Comparison of ENCODE assay signal across 8 cellular contexts in the genomic region with DNA sequence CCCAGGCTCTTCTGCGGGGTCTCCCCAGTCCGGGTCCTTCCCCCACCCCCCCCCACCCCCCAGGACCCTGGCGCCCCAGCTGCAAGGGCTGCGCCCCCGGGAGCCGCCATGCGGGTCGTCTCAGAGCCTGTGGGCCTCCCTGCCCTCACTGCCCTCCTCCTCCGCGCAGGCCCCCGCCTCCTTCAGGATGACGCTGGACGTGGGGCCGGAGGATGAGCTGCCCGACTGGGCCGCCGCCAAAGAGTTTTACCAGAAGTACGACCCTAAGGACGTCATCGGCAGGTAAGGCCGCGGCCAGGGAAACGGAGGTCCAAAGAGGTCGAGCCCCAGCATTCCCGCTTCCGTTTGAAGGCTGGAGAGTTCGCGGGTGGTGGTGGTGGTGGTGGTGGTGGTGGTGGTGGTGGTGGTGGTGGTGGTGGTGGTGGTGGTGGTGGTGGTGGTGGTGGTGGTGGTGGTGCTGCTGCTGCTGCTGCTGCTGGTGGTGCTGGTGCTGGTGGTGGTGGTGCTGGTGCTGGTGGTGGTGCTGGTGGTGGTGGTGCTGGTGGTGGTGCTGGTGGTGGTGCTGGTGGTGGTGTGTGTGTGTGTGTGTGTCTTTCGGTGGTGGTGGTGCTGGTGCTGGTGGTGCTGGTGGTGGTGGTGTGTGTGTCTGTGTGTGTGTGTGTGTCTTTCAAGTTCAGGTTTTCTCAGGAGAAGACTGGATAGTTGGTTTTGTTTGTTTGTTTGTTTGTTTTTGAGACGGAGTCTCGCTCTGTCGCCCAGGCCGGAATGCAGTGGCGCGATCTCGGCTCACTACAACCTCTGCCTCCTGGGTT. TPM values are rescaled to one million over a fixed set of nuclear protein-coding genes. Genes with fewer than 3 reads are reported as not detected.
DNase-seq lines count a peak whose midpoint lies in the region; ATAC-seq, FAIRE-seq and TF ChIP-seq lines count a peak whose summit lies in the region.

No MANE protein-coding gene starts in this region.

- no peaks in the 10 kb centered on the region for H3K27me3 ChIP-seq in H9 (ENCODE audit: insufficient read depth, low read length)
- H3K27me3 ChIP-seq in HepG2 (ENCODE audit: control insufficient read depth in 1 of 2, insufficient read depth in 2 of 2, low read length in 2 of 2), result no peaks in the 10 kb centered on the region
- H3K27me3 ChIP-seq in suprapubic skin, result no peaks in the 10 kb centered on the region

- H3K27me3 Mint-ChIP-seq in H9 (ENCODE audit: low read depth), result no peaks in the 10 kb centered on the region

- H4K20me1 ChIP-seq in H9 (ENCODE audit: control insufficient read depth, insufficient read depth, insufficient read length) (no peaks in the 10 kb centered on the region), HepG2 (ENCODE audit: insufficient read depth, low read length) (no peaks in the 10 kb centered on the region)

- no peak overlapping the region for H3K56ac ChIP-seq in H9 (ENCODE audit: insufficient read length, low read depth, low read length)

- no peak overlapping the region for H4K5ac ChIP-seq in H9 (ENCODE audit: insufficient read length, low read depth, low read length)

- H3K79me2 ChIP-seq in H9 (ENCODE audit: insufficient read depth, low read length), result peaks cover 4% of the 10 kb centered on the region; the same call in 1 of the 2 replicates
- peaks cover 16% of the 10 kb centered on the region for H3K79me2 ChIP-seq in HepG2 (ENCODE audit: insufficient read depth, low read length)

- H4K8ac ChIP-seq in H9 (replicated peaks; ENCODE audit: insufficient read length, low read depth, low read length), result no peak overlapping the region

- H3K4me1 ChIP-seq in H9 (ENCODE audit: insufficient read depth, low read length) (no peaks in the 10 kb centered on the region), HepG2 (ENCODE audit: insufficient read depth, low read length) (peaks cover 49% of the 10 kb centered on the region), suprapubic skin (peaks cover 19% of the 10 kb centered on the region)

- no peak overlapping the region for H2AK5ac ChIP-seq in H9 (ENCODE audit: insufficient read length, low read length)

- no TSS peak for BruUV-seq in HepG2 (replicated peaks; lab: Mats Ljungman, UMichigan)

- H3K18ac ChIP-seq in H9 (ENCODE audit: insufficient read length, low read depth, low read length), result no peak overlapping the region

- no peak for TF ChIP-seq CTCF in H9 (conservative IDR thresholded peaks at IDR 0.05)
- TF ChIP-seq CTCF in RWPE1 (conservative IDR thresholded peaks at IDR 0.05; ENCODE audit: low read depth), result no peak
- no peak for TF ChIP-seq CTCF in choroid plexus epithelial cell (conservative IDR thresholded peaks at IDR 0.05; ENCODE audit: low read depth, low read length)
- TF ChIP-seq CTCF in HepG2 (CRISPR knock-in tag; IDR thresholded peaks at IDR 0.05), result no peak
- TF ChIP-seq CTCF in suprapubic skin (IDR thresholded peaks at IDR 0.05), result no peak

- H3K23ac ChIP-seq in H9 (ENCODE audit: insufficient read length, low read depth, low read length), result no peak overlapping the region

- H3K79me1 ChIP-seq in H9 (ENCODE audit: insufficient read depth, low read depth, low read length, poor library complexity, severe bottlenecking), result peaks cover 2% of the 10 kb centered on the region

- H3K27ac Mint-ChIP-seq in H9, result peak overlapping the region; percentile 94 to 98 (median 96); a peak in 6 of 7 replicates

- H3K23me2 ChIP-seq in H9 (ENCODE audit: insufficient read length, low read depth, low read length, poor library complexity, severe bottlenecking), result peaks cover 5% of the 10 kb centered on the region

- H3K9me3 ChIP-seq in H9 (ENCODE audit: control insufficient read depth, low read depth, low read length) (no peaks in the 10 kb centered on the region), HepG2 (ENCODE audit: low read length) (no peaks in the 10 kb centered on the region), suprapubic skin (no peaks in the 10 kb centered on the region)

- peak overlapping the region; percentile 33 for H3K4me2 ChIP-seq in H9 (ENCODE audit: insufficient read depth, insufficient read length, low read length)
- peak overlapping the region; percentile 64 for H3K4me2 ChIP-seq in HepG2 (ENCODE audit: low read depth, low read length)

- intact Hi-C loops in HepG2 (cut with micrococcal nuclease; ENCODE audit: unreplicated experiment), result loop anchor here (1.0 to 10.0 kb wide), 5 partner anchors 13 to 682 kb away; a partner anchor contains a TSS

- no peak overlapping the region for H4K91ac ChIP-seq in H9 (ENCODE audit: insufficient read length, low read depth, low read length)

- H3K4me1 Mint-ChIP-seq in H9, result peaks cover 7 to 16% of the 10 kb centered on the region in 2 experiments

- no peak overlapping the region for H2BK12ac ChIP-seq in H9 (ENCODE audit: insufficient read length, low read depth, low read length)

- POLR2A ChIA-PET in RWPE1 (lab: Yijun Ruan, JAX; ENCODE audit: low non-redundant PET) (interaction anchor here (0.7 kb wide), 1 partner anchor 10 kb away, joined by 5 read pairs; no protein-coding TSS in a partner anchor), HepG2 (lab: Yijun Ruan, JAX) (interaction anchor here (0.6 to 2.6 kb wide), 46 partner anchors 9 to 432 kb away, joined by 3 to 35 read pairs (median 5); a partner anchor contains a TSS)

- no peak overlapping the region for H3K4ac ChIP-seq in H9 (ENCODE audit: low read depth, low read length)

- H2BK5ac ChIP-seq in H9 (ENCODE audit: insufficient read length, low read length), result no peak overlapping the region

- ATAC-seq in HepG2, result peak; percentile 61

- in situ Hi-C loops in G401 (cut with HindIII; ENCODE audit: low sequenced_read_pairs) (no loop called here), HepG2 (cut with HindIII; ENCODE audit: extremely low pct_ligation_motif_present, low pct_unique_long_range_greater_than_20kb) (no loop called here)

- no peak for FAIRE-seq in HepG2 (lab: Jason Lieb, UNC)
- no peak for FAIRE-seq in GM19239 (lab: Jason Lieb, UNC)

- H2AFZ ChIP-seq in H9 (ENCODE audit: low read length) (no peak overlapping the region), HepG2 (ENCODE audit: low read length) (no peak overlapping the region)

- WGBS in H9 (ENCODE audit: extremely low coverage, insufficient read length, low lambda C conversion rate), result no CpG with 5 or more reads among the region's 36 CpGs
- WGBS in HepG2 (ENCODE audit: low lambda C conversion rate), result 21% methylated on average over 28 of the region's 36 CpGs
- 57% methylated on average over 11 of the region's 36 CpGs for WGBS in suprapubic skin

- CTCF ChIA-PET in RWPE1 (lab: Yijun Ruan, JAX), result interaction anchor here (0.7 kb wide), 1 partner anchor 66 kb away, joined by 3 read pairs; no protein-coding TSS in a partner anchor
- CTCF ChIA-PET in HepG2 (lab: Yijun Ruan, JAX; ENCODE audit: low intra/inter-chr PET ratio, low total read pairs), result no interaction called here

- no peak for TF ChIP-seq EP300 in HepG2 (IDR thresholded peaks at IDR 0.05; ENCODE audit: low read depth in 2 of 2, low read length in 2 of 2)
- TF ChIP-seq EP300 in HepG2 (CRISPR knock-in tag; IDR thresholded peaks at IDR 0.05; ENCODE audit: borderline replicate concordance), result no peak
- TF ChIP-seq EP300 in suprapubic skin (IDR thresholded peaks at IDR 0.05), result no peak

- H3K36me3 ChIP-seq in HepG2 (replicated peaks in 1 of 2; ENCODE audit: control insufficient read depth in 1 of 2, insufficient read depth in 2 of 2, low read length in 2 of 2), result peaks cover 13 to 26% of the 10 kb centered on the region in 2 experiments
- H3K36me3 ChIP-seq in suprapubic skin, result peaks cover 43% of the 10 kb centered on the region

- H3K36me3 Mint-ChIP-seq in H9 (ENCODE audit: insufficient read depth in 1 of 3, low read depth in 3 of 3), result peaks cover 6 to 46% (median 28%) of the 10 kb centered on the region in 3 experiments; a peak in 6 of 7 replicates

- H3K27ac ChIP-seq in H9 (ENCODE audit: insufficient read length, low read depth, low read length) (no peak overlapping the region), RWPE1 (peak overlapping the region; percentile 94), HepG2 (ENCODE audit: extremely low read length, insufficient read depth, low read length) (peak overlapping the region; percentile 64), suprapubic skin (peak overlapping the region; percentile 84)

- H3K9me3 Mint-ChIP-seq in H9, result peaks cover 0 to 1% of the 10 kb centered on the region in 2 experiments; a peak in 1 of 5 replicates

- peak overlapping the region; percentile 72 for H3K9ac ChIP-seq in H9 (ENCODE audit: extremely low read depth, insufficient read length, low read length)
- H3K9ac ChIP-seq in HepG2 (ENCODE audit: insufficient read depth, low read depth, low read length), result peak overlapping the region; percentile 70

- no peak overlapping the region for H3T11ph ChIP-seq in H9 (ENCODE audit: low read length)

- H3K4me3 ChIP-seq in choroid plexus epithelial cell (ENCODE audit: low read depth, low read length), result peak overlapping the region; percentile 95
- peak overlapping the region; percentile 73 to 89 (median 82) for H3K4me3 ChIP-seq in HepG2 (replicated peaks in 1 of 3; ENCODE audit: insufficient read depth in 1 of 3, low read depth in 2 of 3, low read length in 3 of 3)
- H3K4me3 ChIP-seq in suprapubic skin, result peak overlapping the region; percentile 98

- H2BK20ac ChIP-seq in H9 (ENCODE audit: low read depth, low read length, poor library complexity, severe bottlenecking), result no peak overlapping the region

- H3K4me3 Mint-ChIP-seq in H9, result peak overlapping the region; percentile 97

- H2BK15ac ChIP-seq in H9 (ENCODE audit: low read depth, low read length), result no peak overlapping the region

- H2BK120ac ChIP-seq in H9 (ENCODE audit: low read depth, low read length, poor library complexity, severe bottlenecking), result no peak overlapping the region

- TF ChIP-seq RAD21 in HepG2 (CRISPR knock-in tag; IDR thresholded peaks at IDR 0.05), result no peak

- TF ChIP-seq POLR2A in HepG2 (IDR thresholded peaks at IDR 0.05; ENCODE audit: insufficient read depth in 1 of 2, low read depth in 2 of 2, low read length in 2 of 2) (no peak), suprapubic skin (IDR thresholded peaks at IDR 0.05) (no peak)

- no peak overlapping the region for H3K14ac ChIP-seq in H9 (ENCODE audit: insufficient read depth, low read length)

- DNase-seq in G401 (ENCODE audit: low spot score) (peak; percentile 25), H9 (peak; percentile 57), RWPE1 (ENCODE audit: low spot score) (no peak), choroid plexus epithelial cell (ENCODE audit: low read depth) (peak; percentile 57), HepG2 (ENCODE audit: low spot score) (no peak), suprapubic skin (ENCODE audit: low spot score in 2 of 2) (peak in 1 of 2 donors; percentile 79), COR-L47 (lab: John Stamatoyannopoulos, UW) (no peak), GM19239 (ENCODE audit: insufficient read length, low spot score) (no peak)

RNA-seq across cellular contexts. Expression of a gene that starts 0.6 kb away (rescaled TPM):
- 35.9 TPM in 2 replicates for total RNA-seq in G401 (2014; rRNA removed; shearing (Covaris generic))
- total RNA-seq in H9 (2021) (46.6 and 47.9 TPM in 2 replicates), HepG2 (2016; rRNA removed; fragmentation: Illumina TruSeq; extraction: Trizol) (33.9 and 37.4 TPM in 2 replicates), suprapubic skin (10 to 100 TPM; 24.8 to 54.9 (median 36.1) TPM)
- total RNA-seq in HepG2 (2016; cell fraction: cytosol; rRNA removed; fragmentation: Illumina TruSeq; extraction: Trizol; ENCODE audit: low read depth), result 13.4 TPM in 2 replicates
- 32.9 and 41.4 TPM in 2 replicates for total RNA-seq in HepG2 (2016; cell fraction: insoluble cytoplasmic fraction; rRNA removed; fragmentation: Illumina TruSeq; extraction: Trizol)
- total RNA-seq in HepG2 (2016; cell fraction: membrane; rRNA removed; fragmentation: Illumina TruSeq; extraction: Trizol), result 23.7 and 24.3 TPM in 2 replicates
- 39.5 and 43.1 TPM in 2 replicates for total RNA-seq in HepG2 (2016; cell fraction: nucleus; rRNA removed; fragmentation: Illumina TruSeq; extraction: Trizol)
- polyA plus RNA-seq in HepG2 (2011; rRNA removed), result 39.8 and 42.1 TPM in 2 replicates
- polyA plus RNA-seq in HepG2 (2011; cell fraction: cytosol; rRNA removed), result 22.7 and 30.8 TPM in 2 replicates
- polyA plus RNA-seq in HepG2 (2011; cell fraction: nucleus; rRNA removed), result 140 and 166 TPM in 2 replicates
- polyA plus RNA-seq in HepG2 (2012), result 21.4 and 22.8 TPM in 2 replicates
- 15.4 and 16.5 TPM in 2 replicates for polyA plus RNA-seq in HepG2 (2016; cell fraction: cytosol; fragmentation: Illumina TruSeq; extraction: Trizol; ENCODE audit: low read depth)
- polyA plus RNA-seq in HepG2 (2016; cell fraction: insoluble cytoplasmic fraction; fragmentation: Illumina TruSeq; extraction: Trizol; ENCODE audit: low read depth), result 38.9 and 41.5 TPM in 2 replicates
- 21.3 and 23.8 TPM in 2 replicates for polyA plus RNA-seq in HepG2 (2016; cell fraction: membrane; fragmentation: Illumina TruSeq; extraction: Trizol; ENCODE audit: low read depth)
- 142 and 147 TPM in 2 replicates for polyA plus RNA-seq in HepG2 (2016; cell fraction: nucleus; fragmentation: Illumina TruSeq; extraction: Trizol; ENCODE audit: insufficient read depth, low read depth)
- polyA minus RNA-seq in HepG2 (2011; rRNA and poly(A)+ RNA removed; ENCODE audit: low replicate concordance), result 53.8 and 68.9 TPM in 2 replicates
- polyA minus RNA-seq in HepG2 (2011; cell fraction: cytosol; rRNA and poly(A)+ RNA removed), result 9.0 and 12.9 TPM in 2 replicates
- polyA minus RNA-seq in HepG2 (2011; cell fraction: nucleus; rRNA and poly(A)+ RNA removed), result 38.1 and 40.3 TPM in 2 replicates

RNA-seq across cellular contexts. Expression of a gene that starts 13.0 kb away (rescaled TPM):
- 2.4 and 6.5 TPM in 2 replicates for total RNA-seq in G401 (2014; rRNA removed; shearing (Covaris generic))
- total RNA-seq in H9 (2021), result 5.4 and 7.4 TPM in 2 replicates
- 1.2 and 6.4 TPM in 2 replicates for total RNA-seq in HepG2 (2016; rRNA removed; fragmentation: Illumina TruSeq; extraction: Trizol)
- 0.51 and 0.71 TPM in 2 replicates for total RNA-seq in HepG2 (2016; cell fraction: cytosol; rRNA removed; fragmentation: Illumina TruSeq; extraction: Trizol; ENCODE audit: low read depth)
- 1.4 and 4.0 TPM in 2 replicates for total RNA-seq in HepG2 (2016; cell fraction: insoluble cytoplasmic fraction; rRNA removed; fragmentation: Illumina TruSeq; extraction: Trizol)
- 0.83 and 1.7 TPM in 2 replicates for total RNA-seq in HepG2 (2016; cell fraction: membrane; rRNA removed; fragmentation: Illumina TruSeq; extraction: Trizol)
- total RNA-seq in HepG2 (2016; cell fraction: nucleus; rRNA removed; fragmentation: Illumina TruSeq; extraction: Trizol), result 11.6 and 12.1 TPM in 2 replicates
- 4.0 and 6.4 TPM in 2 replicates for polyA plus RNA-seq in HepG2 (2011; rRNA removed)
- 1.3 and 2.2 TPM in 2 replicates for polyA plus RNA-seq in HepG2 (2011; cell fraction: cytosol; rRNA removed)
- 37.2 and 53.6 TPM in 2 replicates for polyA plus RNA-seq in HepG2 (2011; cell fraction: nucleus; rRNA removed)
- polyA plus RNA-seq in HepG2 (2012), result 0.84 and 2.1 TPM in 2 replicates
- 0.78 and 0.96 TPM in 2 replicates for polyA plus RNA-seq in HepG2 (2016; cell fraction: cytosol; fragmentation: Illumina TruSeq; extraction: Trizol; ENCODE audit: low read depth)
- 0.91 and 1.5 TPM in 2 replicates for polyA plus RNA-seq in HepG2 (2016; cell fraction: insoluble cytoplasmic fraction; fragmentation: Illumina TruSeq; extraction: Trizol; ENCODE audit: low read depth)
- polyA plus RNA-seq in HepG2 (2016; cell fraction: membrane; fragmentation: Illumina TruSeq; extraction: Trizol; ENCODE audit: low read depth), result 0.41 and 1.4 TPM in 2 replicates
- polyA plus RNA-seq in HepG2 (2016; cell fraction: nucleus; fragmentation: Illumina TruSeq; extraction: Trizol; ENCODE audit: insufficient read depth, low read depth), result 22.1 and 31.9 TPM in 2 replicates
- polyA minus RNA-seq in HepG2 (2011; rRNA and poly(A)+ RNA removed; ENCODE audit: low replicate concordance), result 1.5 and 16.0 TPM in 2 replicates
- 0.69 and 1.8 TPM in 2 replicates for polyA minus RNA-seq in HepG2 (2011; cell fraction: cytosol; rRNA and poly(A)+ RNA removed)
- 3.7 and 5.2 TPM in 2 replicates for polyA minus RNA-seq in HepG2 (2011; cell fraction: nucleus; rRNA and poly(A)+ RNA removed)
- 1 to 10 TPM; 3.8 to 6.7 (median 5.0) TPM for total RNA-seq in suprapubic skin

RNA-seq across cellular contexts. Expression of a gene that starts 13.3 kb away (rescaled TPM):
- total RNA-seq in G401 (2014; rRNA removed; shearing (Covaris generic)), result 136 and 189 TPM in 2 replicates
- total RNA-seq in H9 (2021) (103 and 106 TPM in 2 replicates), HepG2 (2016; rRNA removed; fragmentation: Illumina TruSeq; extraction: Trizol) (85.6 and 102 TPM in 2 replicates), suprapubic skin (10 to 100 TPM; 65.6 to 89.7 (median 76.5) TPM)
- total RNA-seq in HepG2 (2016; cell fraction: cytosol; rRNA removed; fragmentation: Illumina TruSeq; extraction: Trizol; ENCODE audit: low read depth), result 11.9 and 12.0 TPM in 2 replicates
- 79.6 and 89.9 TPM in 2 replicates for total RNA-seq in HepG2 (2016; cell fraction: insoluble cytoplasmic fraction; rRNA removed; fragmentation: Illumina TruSeq; extraction: Trizol)
- 40.5 and 47.1 TPM in 2 replicates for total RNA-seq in HepG2 (2016; cell fraction: membrane; rRNA removed; fragmentation: Illumina TruSeq; extraction: Trizol)
- 55.6 and 65.6 TPM in 2 replicates for total RNA-seq in HepG2 (2016; cell fraction: nucleus; rRNA removed; fragmentation: Illumina TruSeq; extraction: Trizol)
- 84.0 and 91.0 TPM in 2 replicates for polyA plus RNA-seq in HepG2 (2011; rRNA removed)
- polyA plus RNA-seq in HepG2 (2011; cell fraction: cytosol; rRNA removed), result 47.5 and 49.3 TPM in 2 replicates
- 128 and 147 TPM in 2 replicates for polyA plus RNA-seq in HepG2 (2011; cell fraction: nucleus; rRNA removed)
- 44.7 and 52.0 TPM in 2 replicates for polyA plus RNA-seq in HepG2 (2012)
- 8.6 and 10.7 TPM in 2 replicates for polyA plus RNA-seq in HepG2 (2016; cell fraction: cytosol; fragmentation: Illumina TruSeq; extraction: Trizol; ENCODE audit: low read depth)
- 87.6 and 98.5 TPM in 2 replicates for polyA plus RNA-seq in HepG2 (2016; cell fraction: insoluble cytoplasmic fraction; fragmentation: Illumina TruSeq; extraction: Trizol; ENCODE audit: low read depth)
- 29.9 and 30.8 TPM in 2 replicates for polyA plus RNA-seq in HepG2 (2016; cell fraction: membrane; fragmentation: Illumina TruSeq; extraction: Trizol; ENCODE audit: low read depth)
- polyA plus RNA-seq in HepG2 (2016; cell fraction: nucleus; fragmentation: Illumina TruSeq; extraction: Trizol; ENCODE audit: insufficient read depth, low read depth), result 131 and 139 TPM in 2 replicates
- 110 and 128 TPM in 2 replicates for polyA minus RNA-seq in HepG2 (2011; rRNA and poly(A)+ RNA removed; ENCODE audit: low replicate concordance)
- polyA minus RNA-seq in HepG2 (2011; cell fraction: cytosol; rRNA and poly(A)+ RNA removed), result 42.3 and 58.2 TPM in 2 replicates
- polyA minus RNA-seq in HepG2 (2011; cell fraction: nucleus; rRNA and poly(A)+ RNA removed), result 34.0 and 43.5 TPM in 2 replicates

RNA-seq across cellular contexts. Expression of a gene that starts 38.2 kb away (rescaled TPM):
- total RNA-seq in G401 (2014; rRNA removed; shearing (Covaris generic)), result 18.4 and 27.6 TPM in 2 replicates
- total RNA-seq in H9 (2021) (20.0 TPM in 2 replicates), HepG2 (2016; rRNA removed; fragmentation: Illumina TruSeq; extraction: Trizol) (14.3 and 16.5 TPM in 2 replicates), suprapubic skin (10 to 100 TPM; 11.5 to 22.9 (median 16.1) TPM)
- 1.3 TPM in 2 replicates for total RNA-seq in HepG2 (2016; cell fraction: cytosol; rRNA removed; fragmentation: Illumina TruSeq; extraction: Trizol; ENCODE audit: low read depth)
- total RNA-seq in HepG2 (2016; cell fraction: insoluble cytoplasmic fraction; rRNA removed; fragmentation: Illumina TruSeq; extraction: Trizol), result 12.7 and 16.5 TPM in 2 replicates
- total RNA-seq in HepG2 (2016; cell fraction: membrane; rRNA removed; fragmentation: Illumina TruSeq; extraction: Trizol), result 5.2 and 5.9 TPM in 2 replicates
- total RNA-seq in HepG2 (2016; cell fraction: nucleus; rRNA removed; fragmentation: Illumina TruSeq; extraction: Trizol), result 15.1 and 17.8 TPM in 2 replicates
- 6.1 and 8.2 TPM in 2 replicates for polyA plus RNA-seq in HepG2 (2011; rRNA removed)
- 3.9 and 4.8 TPM in 2 replicates for polyA plus RNA-seq in HepG2 (2011; cell fraction: cytosol; rRNA removed)
- polyA plus RNA-seq in HepG2 (2011; cell fraction: nucleus; rRNA removed), result 25.0 TPM in 2 replicates
- polyA plus RNA-seq in HepG2 (2012), result 9.2 and 10.1 TPM in 2 replicates
- 0.64 and 0.65 TPM in 2 replicates for polyA plus RNA-seq in HepG2 (2016; cell fraction: cytosol; fragmentation: Illumina TruSeq; extraction: Trizol; ENCODE audit: low read depth)
- 11.8 and 14.8 TPM in 2 replicates for polyA plus RNA-seq in HepG2 (2016; cell fraction: insoluble cytoplasmic fraction; fragmentation: Illumina TruSeq; extraction: Trizol; ENCODE audit: low read depth)
- 2.2 and 2.7 TPM in 2 replicates for polyA plus RNA-seq in HepG2 (2016; cell fraction: membrane; fragmentation: Illumina TruSeq; extraction: Trizol; ENCODE audit: low read depth)
- polyA plus RNA-seq in HepG2 (2016; cell fraction: nucleus; fragmentation: Illumina TruSeq; extraction: Trizol; ENCODE audit: insufficient read depth, low read depth), result 25.2 and 26.3 TPM in 2 replicates
- 9.3 and 12.7 TPM in 2 replicates for polyA minus RNA-seq in HepG2 (2011; rRNA and poly(A)+ RNA removed; ENCODE audit: low replicate concordance)
- 8.3 and 9.5 TPM in 2 replicates for polyA minus RNA-seq in HepG2 (2011; cell fraction: cytosol; rRNA and poly(A)+ RNA removed)
- 15.8 and 22.4 TPM in 2 replicates for polyA minus RNA-seq in HepG2 (2011; cell fraction: nucleus; rRNA and poly(A)+ RNA removed)

RNA-seq across cellular contexts. Expression of a gene that starts 49.9 kb away (rescaled TPM):
- total RNA-seq in G401 (2014; rRNA removed; shearing (Covaris generic)), result 3.6 and 4.1 TPM in 2 replicates
- total RNA-seq in H9 (2021) (63.1 and 65.5 TPM in 2 replicates), HepG2 (2016; rRNA removed; fragmentation: Illumina TruSeq; extraction: Trizol) (9.0 and 27.8 TPM in 2 replicates), suprapubic skin (10 to 100 TPM; 42.9 to 50.0 (median 44.6) TPM)
- 13.8 and 14.2 TPM in 2 replicates for total RNA-seq in HepG2 (2016; cell fraction: cytosol; rRNA removed; fragmentation: Illumina TruSeq; extraction: Trizol; ENCODE audit: low read depth)
- 9.7 and 19.4 TPM in 2 replicates for total RNA-seq in HepG2 (2016; cell fraction: insoluble cytoplasmic fraction; rRNA removed; fragmentation: Illumina TruSeq; extraction: Trizol)
- total RNA-seq in HepG2 (2016; cell fraction: membrane; rRNA removed; fragmentation: Illumina TruSeq; extraction: Trizol), result 6.2 and 6.3 TPM in 2 replicates
- total RNA-seq in HepG2 (2016; cell fraction: nucleus; rRNA removed; fragmentation: Illumina TruSeq; extraction: Trizol), result 19.4 and 23.7 TPM in 2 replicates
- 4.9 TPM in 2 replicates for polyA plus RNA-seq in HepG2 (2011; rRNA removed)
- polyA plus RNA-seq in HepG2 (2011; cell fraction: cytosol; rRNA removed), result 0.72 and 0.78 TPM in 2 replicates
- polyA plus RNA-seq in HepG2 (2011; cell fraction: nucleus; rRNA removed), result 29.7 and 43.5 TPM in 2 replicates
- polyA plus RNA-seq in HepG2 (2012), result 14.4 and 16.2 TPM in 2 replicates
- 0.08 and 0.18 TPM in 2 replicates for polyA plus RNA-seq in HepG2 (2016; cell fraction: cytosol; fragmentation: Illumina TruSeq; extraction: Trizol; ENCODE audit: low read depth)
- 4.1 and 8.0 TPM in 2 replicates for polyA plus RNA-seq in HepG2 (2016; cell fraction: insoluble cytoplasmic fraction; fragmentation: Illumina TruSeq; extraction: Trizol; ENCODE audit: low read depth)
- 0.25 and 0.49 TPM in 2 replicates for polyA plus RNA-seq in HepG2 (2016; cell fraction: membrane; fragmentation: Illumina TruSeq; extraction: Trizol; ENCODE audit: low read depth)
- polyA plus RNA-seq in HepG2 (2016; cell fraction: nucleus; fragmentation: Illumina TruSeq; extraction: Trizol; ENCODE audit: insufficient read depth, low read depth), result 43.3 and 55.9 TPM in 2 replicates
- polyA minus RNA-seq in HepG2 (2011; rRNA and poly(A)+ RNA removed; ENCODE audit: low replicate concordance), result 32.0 and 40.1 TPM in 2 replicates
- 12.0 and 13.6 TPM in 2 replicates for polyA minus RNA-seq in HepG2 (2011; cell fraction: cytosol; rRNA and poly(A)+ RNA removed)
- 24.1 and 38.5 TPM in 2 replicates for polyA minus RNA-seq in HepG2 (2011; cell fraction: nucleus; rRNA and poly(A)+ RNA removed)

Comparison
In these comparisons a context has a peak if more than half of its experiments do, and no peak if none do; other contexts are left out.
1. DNase-seq: peak in G401 (single experiment), H9 (single experiment) and choroid plexus epithelial cell (single experiment); none in RWPE1 (single experiment), HepG2 (single experiment), COR-L47 (single experiment) and GM19239 (single experiment).
2. Peak in every context shown above with its lines, with median percentiles within 50 percentile points of each other: H3K4me3 ChIP-seq.